In genomic region chr1:167057297-167057688, GRCh38 we compare ENCODE assay signal across 8 cellular contexts. TPM values are rescaled to one million over a fixed set of nuclear protein-coding genes. Genes with fewer than 3 reads are reported as not detected.
DNase-seq lines count a peak whose midpoint lies in the region; ATAC-seq and TF ChIP-seq lines count a peak whose summit lies in the region.

No MANE protein-coding gene starts in this region.

- H3K79me2 ChIP-seq in Karpas-422 (ENCODE audit: low read length) (no peaks in the 10 kb centered on the region), OCI-LY1 (ENCODE audit: insufficient read depth, low read length) (no peaks in the 10 kb centered on the region), mammary epithelial cell (ENCODE audit: insufficient read depth, low read length) (no peaks in the 10 kb centered on the region)

- H3K9ac ChIP-seq in Karpas-422 (ENCODE audit: low read length) (no peak overlapping the region), OCI-LY1 (ENCODE audit: low read length) (no peak overlapping the region), mammary epithelial cell (ENCODE audit: insufficient read depth, low read length) (no peak overlapping the region)

- H3K4me1 ChIP-seq in Karpas-422 (ENCODE audit: low read length) (peaks cover 18% of the 10 kb centered on the region), OCI-LY1 (ENCODE audit: insufficient read depth, low read length, severe bottlenecking) (peaks cover 6% of the 10 kb centered on the region), mammary epithelial cell (ENCODE audit: insufficient read depth, low read length) (peaks cover 4% of the 10 kb centered on the region), lower lobe of right lung (peaks cover 6% of the 10 kb centered on the region), Peyer's patch (no peaks in the 10 kb centered on the region)

- ATAC-seq in GM21529 (IDR thresholded peaks at IDR 0.05; ENCODE audit: unreplicated experiment), result peak; percentile 72
- ATAC-seq in lower lobe of right lung, result peak in 1 of 2 donors; percentile 51

- H3K4me3 ChIP-seq in Karpas-422 (ENCODE audit: low read length) (no peak overlapping the region), OCI-LY1 (ENCODE audit: low read depth, low read length, poor library complexity, severe bottlenecking) (no peak overlapping the region), mammary epithelial cell (replicated peaks in 1 of 3; ENCODE audit: insufficient read depth in 1 of 3, low read depth in 2 of 3, low read length in 3 of 3) (no peak overlapping the region), lower lobe of right lung (no peak overlapping the region), Peyer's patch (no peak overlapping the region)

- no peaks in the 10 kb centered on the region for H3K36me3 ChIP-seq in Karpas-422 (ENCODE audit: insufficient read depth, low read length)
- H3K36me3 ChIP-seq in OCI-LY1 (ENCODE audit: insufficient read depth, low read length), result no peaks in the 10 kb centered on the region
- no peaks in the 10 kb centered on the region for H3K36me3 ChIP-seq in mammary epithelial cell (ENCODE audit: insufficient read depth, low read length)
- no peaks in the 10 kb centered on the region for H3K36me3 ChIP-seq in lower lobe of right lung
- H3K36me3 ChIP-seq in Peyer's patch, result peaks cover 0 to 43% (median 0%) of the 10 kb centered on the region in 3 donors

- TF ChIP-seq POLR2A in Peyer's patch (IDR thresholded peaks at IDR 0.05), result no peak

- H4K20me1 ChIP-seq in Karpas-422 (ENCODE audit: insufficient read depth, low read depth, low read length), result no peaks in the 10 kb centered on the region
- H4K20me1 ChIP-seq in OCI-LY1 (ENCODE audit: insufficient read depth, low read length), result no peaks in the 10 kb centered on the region
- H4K20me1 ChIP-seq in mammary epithelial cell (ENCODE audit: insufficient read depth, low read length), result no peaks in the 10 kb centered on the region

- H3K27me3 ChIP-seq in Karpas-422 (ENCODE audit: low read length), result no peaks in the 10 kb centered on the region
- no peaks in the 10 kb centered on the region for H3K27me3 ChIP-seq in OCI-LY1 (ENCODE audit: insufficient read depth, low read length)
- no peaks in the 10 kb centered on the region for H3K27me3 ChIP-seq in mammary epithelial cell (ENCODE audit: insufficient read depth, low read length)
- no peaks in the 10 kb centered on the region for H3K27me3 ChIP-seq in lower lobe of right lung (ENCODE audit: low read depth)
- H3K27me3 ChIP-seq in Peyer's patch, result no peaks in the 10 kb centered on the region

- CTCF ChIA-PET in mammary epithelial cell (lab: Charles Lee; ENCODE audit: low non-redundant PET), result interaction anchor here (1.2 to 1.8 kb wide), 2 partner anchors 147 to 148 kb away, joined by 3 to 13 read pairs; no protein-coding TSS in a partner anchor

- H3K9me2 ChIP-seq in Karpas-422 (replicated peaks; ENCODE audit: insufficient read depth, low read length) (no peaks in the 10 kb centered on the region), OCI-LY1 (ENCODE audit: low read depth, low read length) (no peaks in the 10 kb centered on the region)

- in situ Hi-C loops in mammary epithelial cell (cut with MboI; ENCODE audit: low sequenced_read_pairs in 2 of 2), result loop anchor here (5.0 to 25.0 kb wide), 3 partner anchors 142 to 480 kb away; no protein-coding TSS in a partner anchor

- peak; percentile 58 for DNase-seq in ELR (ENCODE audit: low read depth)
- DNase-seq in Karpas-422, result peak; percentile 82
- peak; percentile 42 for DNase-seq in mammary epithelial cell
- DNase-seq in lower lobe of right lung, result no peak
- no peak for DNase-seq in activated effector memory CD4-positive, alpha-beta T cell treated with Interleukin-2 at 50 U/mL for 16 hours
- DNase-seq in Peyer's patch, result no peak

- dilution Hi-C loops in mammary epithelial cell (cut with HindIII; ENCODE audit: low sequenced_read_pairs), result loop anchor here (25.0 kb wide), 3 partner anchors 170 to 480 kb away; partner anchors contain the start of gene TADA1

- BruUV-seq in mammary epithelial cell (replicated peaks; lab: Mats Ljungman, UMichigan), result no TSS peak

- TF ChIP-seq CTCF in OCI-LY1 (IDR thresholded peaks at IDR 0.05; ENCODE audit: low read length) (peak; percentile 70; the same call in 1 of the 2 replicates), mammary epithelial cell (conservative IDR thresholded peaks at IDR 0.05 in 1 of 2, IDR thresholded peaks at IDR 0.05 in 1 of 2; ENCODE audit: extremely low read depth in 1 of 2, insufficient read depth in 1 of 2, low read depth in 1 of 2, low read length in 2 of 2) (peak; percentile 45 to 79), lower lobe of right lung (IDR thresholded peaks at IDR 0.05) (peak; percentile 21), Peyer's patch (IDR thresholded peaks at IDR 0.05) (peak in 1 of 6 experiments; percentile 16)

- H2AFZ ChIP-seq in Karpas-422 (ENCODE audit: low read length) (peak overlapping the region; percentile 35; the same call in 1 of the 2 replicates), OCI-LY1 (ENCODE audit: low read length) (no peak overlapping the region), mammary epithelial cell (ENCODE audit: low read depth, low read length) (peak overlapping the region; percentile 19)

- 45% methylated on average over 5 of the region's 6 CpGs for WGBS in mammary epithelial cell (ENCODE audit: low coverage, missing lambda C conversion rate)

- H3K4me2 ChIP-seq in Karpas-422 (ENCODE audit: low read depth, low read length, poor library complexity, severe bottlenecking) (no peak overlapping the region), OCI-LY1 (ENCODE audit: low read length) (no peak overlapping the region), mammary epithelial cell (ENCODE audit: insufficient read depth, low read depth, low read length) (no peak overlapping the region)

- intact Hi-C loops in mammary epithelial cell (cut with micrococcal nuclease), result loop anchor here (1.0 to 5.0 kb wide), 3 partner anchors 80 to 1135 kb away; no protein-coding TSS in a partner anchor
- intact Hi-C loops in lower lobe of right lung (cut with DNase I), result loop anchor here (5.0 kb wide), 1 partner anchor 145 kb away; no protein-coding TSS in a partner anchor

- H3K27ac ChIP-seq in Karpas-422 (ENCODE audit: low read length) (no peak overlapping the region), OCI-LY1 (ENCODE audit: low read depth, low read length, poor library complexity, severe bottlenecking) (no peak overlapping the region), mammary epithelial cell (ENCODE audit: insufficient read depth, low read depth, low read length) (no peak overlapping the region), lower lobe of right lung (no peak overlapping the region), Peyer's patch (no peak overlapping the region)

- H3F3A ChIP-seq in OCI-LY1 (ENCODE audit: insufficient read depth, low read length), result no peaks in the 10 kb centered on the region

- no peaks in the 10 kb centered on the region for H3K9me3 ChIP-seq in Karpas-422 (ENCODE audit: low read length)
- no peaks in the 10 kb centered on the region for H3K9me3 ChIP-seq in OCI-LY1 (ENCODE audit: low read length)
- no peaks in the 10 kb centered on the region for H3K9me3 ChIP-seq in mammary epithelial cell (replicated peaks; ENCODE audit: insufficient read depth, low read length)
- H3K9me3 ChIP-seq in lower lobe of right lung, result no peaks in the 10 kb centered on the region
- no peaks in the 10 kb centered on the region for H3K9me3 ChIP-seq in Peyer's patch

RNA-seq across cellular contexts. Expression of gene GPA33, which starts 32.9 kb away (rescaled TPM):
- 0.07 TPM in 1 of 2 replicates, not detected in the other for total RNA-seq in Karpas-422 (2014; rRNA removed; shearing (Covaris generic); ENCODE audit: low replicate concordance)
- total RNA-seq in mammary epithelial cell (not detected), lower lobe of right lung (3.6 TPM), Peyer's patch (100 to 1,000 TPM in 3 of 4 donors, 10 to 100 TPM in 1; 15.7 to 397 (median 317) TPM)
- not detected for polyA plus RNA-seq in mammary epithelial cell
- polyA minus RNA-seq in mammary epithelial cell, result not detected

RNA-seq across cellular contexts. Expression of gene STYXL2, which starts 36.6 kb away (rescaled TPM):
- total RNA-seq in Karpas-422 (2014; rRNA removed; shearing (Covaris generic); ENCODE audit: low replicate concordance), result not detected in 2 replicates
- total RNA-seq in mammary epithelial cell (not detected), lower lobe of right lung (0.09 TPM), Peyer's patch (not detected)
- not detected for polyA plus RNA-seq in mammary epithelial cell
- not detected for polyA minus RNA-seq in mammary epithelial cell

Comparison
In these comparisons a context has a peak if more than half of its experiments do, and no peak if none do; other contexts are left out.
1. DNase-seq: peak in ELR (single experiment), Karpas-422 (single experiment) and mammary epithelial cell (single experiment); none in lower lobe of right lung (single experiment), activated effector memory CD4-positive, alpha-beta T cell treated with Interleukin-2 at 50 U/mL for 16 hours (single experiment) and Peyer's patch (0 of 3).